In genomic region chr15:95394186-95395067, GRCh38 we compare ENCODE assay signal across 1 cellular context.
TF ChIP-seq lines count a peak whose summit lies in the region.

No MANE protein-coding gene starts in this region.

TF ChIP-seq in HepG2, 621 proteins besides CTCF, POLR2A, EP300 and RAD21 (continued from another document):
- TF ChIP-seq SKIL (CRISPR knock-in tag; IDR thresholded peaks at IDR 0.05; ENCODE audit: borderline replicate concordance) (no peak), ZBTB26 (CRISPR knock-in tag; IDR thresholded peaks at IDR 0.05; ENCODE audit: borderline replicate concordance) (no peak), ZNF549 (CRISPR knock-in tag; IDR thresholded peaks at IDR 0.05) (no peak), HBP1 (CRISPR knock-in tag; IDR thresholded peaks at IDR 0.05; ENCODE audit: low read depth) (no peak), GABPA (IDR thresholded peaks at IDR 0.05; ENCODE audit: low read depth, low read length) (no peak), GABPA (CRISPR knock-in tag; IDR thresholded peaks at IDR 0.05; ENCODE audit: low read depth) (no peak), KMT2A (CRISPR knock-in tag; IDR thresholded peaks at IDR 0.05) (no peak), ZNF644 (CRISPR knock-in tag; IDR thresholded peaks at IDR 0.05; ENCODE audit: low read depth) (no peak), ZNF891 (CRISPR knock-in tag; IDR thresholded peaks at IDR 0.05) (no peak), ZNF724P (CRISPR knock-in tag; IDR thresholded peaks at IDR 0.05; ENCODE audit: borderline replicate concordance) (no peak), IRF9 (CRISPR knock-in tag; IDR thresholded peaks at IDR 0.05; ENCODE audit: borderline replicate concordance) (no peak)
